9 cellular contexts compared by ENCODE assay signal in the genomic region with DNA sequence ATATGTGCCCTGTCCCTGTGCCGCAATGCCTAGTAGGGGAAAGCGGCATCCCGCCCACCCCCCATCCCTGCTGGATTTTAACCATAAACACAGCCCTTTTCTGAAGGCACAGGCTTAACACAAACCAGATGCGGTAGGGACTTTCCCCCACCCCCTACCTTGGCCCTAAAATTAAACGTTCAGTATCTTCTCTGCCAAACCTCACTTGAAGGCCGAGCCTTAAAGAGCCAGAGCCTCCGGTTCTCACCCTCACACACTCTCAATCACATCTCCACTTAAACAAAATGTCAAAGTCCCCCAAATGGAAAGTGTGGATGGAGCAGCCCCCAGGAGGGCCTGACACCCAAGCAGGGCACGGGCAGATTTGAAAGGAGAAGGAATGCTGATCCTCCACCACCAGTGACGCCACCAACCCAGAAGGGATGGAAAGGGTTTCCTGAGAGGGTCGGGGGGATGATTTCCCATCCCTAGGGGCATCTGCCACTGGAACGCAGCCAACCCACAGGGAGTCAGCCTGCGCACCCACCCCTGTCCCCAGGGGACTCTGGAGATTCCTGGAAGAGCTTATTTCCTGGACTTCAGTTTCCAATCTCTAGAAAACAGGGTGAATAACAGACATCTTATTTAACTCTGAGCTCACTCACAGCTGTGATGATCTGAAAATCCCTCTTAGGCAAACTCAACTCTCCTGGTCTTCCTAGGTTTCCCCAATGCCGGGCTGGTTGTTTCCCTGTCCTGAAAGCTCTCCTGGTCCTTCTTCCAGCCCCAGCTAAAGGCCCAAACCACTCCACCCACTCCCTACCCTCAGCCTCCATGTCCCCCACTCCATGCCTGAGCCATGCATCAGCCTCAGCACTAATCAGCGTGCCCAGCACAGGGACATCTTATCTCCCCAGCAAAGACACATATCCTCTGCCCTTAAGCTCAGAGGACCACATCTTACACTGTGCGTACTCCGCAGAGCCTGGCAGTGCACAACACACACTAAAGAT. TPM values are rescaled to one million over a fixed set of nuclear protein-coding genes. Genes with fewer than 3 reads are reported as not detected.
DNase-seq lines count a peak whose midpoint lies in the region; ATAC-seq and TF ChIP-seq lines count a peak whose summit lies in the region.
"Had no signal": no experiment of that assay in that cellular context is flagged by ENCODE, and none has a peak within 500 bp of the region (broad histone marks: within the 10 kb centered on the region; RNA-seq: fewer than 3 reads in every experiment).

No MANE protein-coding gene starts in this region.

- no peaks in the 10 kb centered on the region for H3K27me3 Mint-ChIP-seq in nephron (ENCODE audit: low read depth)

- peak overlapping the region; percentile 23 for H3K27ac ChIP-seq in ectodermal cell (ENCODE audit: insufficient read depth, low read depth, low read length, poor library complexity, severe bottlenecking)

- no peaks in the 10 kb centered on the region for H3K27me3 ChIP-seq in ectodermal cell (ENCODE audit: control insufficient read depth, insufficient read depth, low read length, poor library complexity, severe bottlenecking)

- no peaks in the 10 kb centered on the region for H3K9me3 Mint-ChIP-seq in nephron

- H3K36me3 Mint-ChIP-seq in nephron (ENCODE audit: low read depth): peaks cover 5% of the 10 kb centered on the region

- peaks cover 23% of the 10 kb centered on the region for H3K4me1 ChIP-seq in ectodermal cell (ENCODE audit: control insufficient read depth, insufficient read depth, low read length)

- no peaks in the 10 kb centered on the region for H3K9me3 ChIP-seq in ectodermal cell (ENCODE audit: control insufficient read depth, low read length)

- no peak for TF ChIP-seq CTCF in nephron (IDR thresholded peaks at IDR 0.05; ENCODE audit: unreplicated experiment in 3 of 3)

- no peaks in the 10 kb centered on the region for H3K36me3 ChIP-seq in ectodermal cell (ENCODE audit: control insufficient read depth, insufficient read depth, low read length)

- DNase-seq in AG08395 (ENCODE audit: low spot score) (peak; percentile 43), NCI-H69 (lab: John Stamatoyannopoulos, UW) (peak; percentile 27), activated gamma-delta T cell (lab: John Stamatoyannopoulos, UW) (no peak), GM19240 (ENCODE audit: insufficient read length, low spot score) (no peak), dermis blood vessel endothelial cell (no peak)
- DNase-seq: cerebellar nuclear complex had no signal

- peak overlapping the region in 2 of 3 experiments; percentile 37 to 47 for H3K4me3 Mint-ChIP-seq in nephron

- 74 to 77% methylated on average over 16 of the region's 16 CpGs for WGBS in ectodermal cell, 2 experiments

- peaks cover 79% of the 10 kb centered on the region for H3K4me1 Mint-ChIP-seq in nephron

- no peak for ATAC-seq in HG03342 (IDR thresholded peaks at IDR 0.05; ENCODE audit: unreplicated experiment)

- no peak overlapping the region for H3K4me3 ChIP-seq in ectodermal cell (ENCODE audit: insufficient read depth, low read depth, low read length)

- peak overlapping the region; percentile 84 to 99 (median 98) for H3K27ac Mint-ChIP-seq in nephron

RNA-seq across cellular contexts. Expression of a gene that starts 26.3 kb away (rescaled TPM):
- 175 TPM for polyA plus RNA-seq in ectodermal cell (2013, experiment 1 of 4)
- polyA plus RNA-seq in ectodermal cell (2013, experiment 2 of 4): 180 TPM
- 114 TPM for polyA plus RNA-seq in ectodermal cell (2013, experiment 3 of 4)
- polyA plus RNA-seq in ectodermal cell (2013, experiment 4 of 4): 121 TPM
- 233 and 441 TPM in 2 replicates for total RNA-seq in dermis blood vessel endothelial cell

Comparison
In these comparisons a context has a peak if more than half of its experiments do, and no peak if none do; other contexts are left out.
1. DNase-seq: peak in AG08395 (single experiment) and NCI-H69 (single experiment); none in activated gamma-delta T cell (single experiment), GM19240 (single experiment) and dermis blood vessel endothelial cell (single experiment).